Comparison of ENCODE assay signal across 2 cellular contexts in the genomic region with DNA sequence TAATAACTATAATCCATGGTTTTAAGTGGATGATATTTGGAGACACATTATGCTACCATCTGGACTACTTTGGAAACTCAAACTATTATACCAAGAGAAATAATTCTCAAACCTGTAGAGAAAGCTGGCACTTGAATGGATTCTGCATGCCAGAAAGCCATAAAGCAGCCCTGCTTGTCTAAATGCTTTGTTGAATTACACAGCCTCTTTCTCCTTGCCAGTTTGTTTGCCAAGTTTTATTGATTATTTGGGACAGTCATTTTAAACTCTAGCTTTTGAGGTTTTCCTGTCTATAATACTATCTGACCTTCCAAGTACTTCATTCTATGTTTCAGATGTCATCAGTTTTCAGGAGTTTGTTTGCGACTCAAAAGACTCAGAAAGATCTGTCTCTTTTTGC.
TF ChIP-seq lines count a peak whose summit lies in the region.

No MANE protein-coding gene starts in this region.

TF ChIP-seq in GM23338, 12 proteins besides CTCF, POLR2A, EP300 and RAD21 (continues in another document):
- TF ChIP-seq, protein P1, sequence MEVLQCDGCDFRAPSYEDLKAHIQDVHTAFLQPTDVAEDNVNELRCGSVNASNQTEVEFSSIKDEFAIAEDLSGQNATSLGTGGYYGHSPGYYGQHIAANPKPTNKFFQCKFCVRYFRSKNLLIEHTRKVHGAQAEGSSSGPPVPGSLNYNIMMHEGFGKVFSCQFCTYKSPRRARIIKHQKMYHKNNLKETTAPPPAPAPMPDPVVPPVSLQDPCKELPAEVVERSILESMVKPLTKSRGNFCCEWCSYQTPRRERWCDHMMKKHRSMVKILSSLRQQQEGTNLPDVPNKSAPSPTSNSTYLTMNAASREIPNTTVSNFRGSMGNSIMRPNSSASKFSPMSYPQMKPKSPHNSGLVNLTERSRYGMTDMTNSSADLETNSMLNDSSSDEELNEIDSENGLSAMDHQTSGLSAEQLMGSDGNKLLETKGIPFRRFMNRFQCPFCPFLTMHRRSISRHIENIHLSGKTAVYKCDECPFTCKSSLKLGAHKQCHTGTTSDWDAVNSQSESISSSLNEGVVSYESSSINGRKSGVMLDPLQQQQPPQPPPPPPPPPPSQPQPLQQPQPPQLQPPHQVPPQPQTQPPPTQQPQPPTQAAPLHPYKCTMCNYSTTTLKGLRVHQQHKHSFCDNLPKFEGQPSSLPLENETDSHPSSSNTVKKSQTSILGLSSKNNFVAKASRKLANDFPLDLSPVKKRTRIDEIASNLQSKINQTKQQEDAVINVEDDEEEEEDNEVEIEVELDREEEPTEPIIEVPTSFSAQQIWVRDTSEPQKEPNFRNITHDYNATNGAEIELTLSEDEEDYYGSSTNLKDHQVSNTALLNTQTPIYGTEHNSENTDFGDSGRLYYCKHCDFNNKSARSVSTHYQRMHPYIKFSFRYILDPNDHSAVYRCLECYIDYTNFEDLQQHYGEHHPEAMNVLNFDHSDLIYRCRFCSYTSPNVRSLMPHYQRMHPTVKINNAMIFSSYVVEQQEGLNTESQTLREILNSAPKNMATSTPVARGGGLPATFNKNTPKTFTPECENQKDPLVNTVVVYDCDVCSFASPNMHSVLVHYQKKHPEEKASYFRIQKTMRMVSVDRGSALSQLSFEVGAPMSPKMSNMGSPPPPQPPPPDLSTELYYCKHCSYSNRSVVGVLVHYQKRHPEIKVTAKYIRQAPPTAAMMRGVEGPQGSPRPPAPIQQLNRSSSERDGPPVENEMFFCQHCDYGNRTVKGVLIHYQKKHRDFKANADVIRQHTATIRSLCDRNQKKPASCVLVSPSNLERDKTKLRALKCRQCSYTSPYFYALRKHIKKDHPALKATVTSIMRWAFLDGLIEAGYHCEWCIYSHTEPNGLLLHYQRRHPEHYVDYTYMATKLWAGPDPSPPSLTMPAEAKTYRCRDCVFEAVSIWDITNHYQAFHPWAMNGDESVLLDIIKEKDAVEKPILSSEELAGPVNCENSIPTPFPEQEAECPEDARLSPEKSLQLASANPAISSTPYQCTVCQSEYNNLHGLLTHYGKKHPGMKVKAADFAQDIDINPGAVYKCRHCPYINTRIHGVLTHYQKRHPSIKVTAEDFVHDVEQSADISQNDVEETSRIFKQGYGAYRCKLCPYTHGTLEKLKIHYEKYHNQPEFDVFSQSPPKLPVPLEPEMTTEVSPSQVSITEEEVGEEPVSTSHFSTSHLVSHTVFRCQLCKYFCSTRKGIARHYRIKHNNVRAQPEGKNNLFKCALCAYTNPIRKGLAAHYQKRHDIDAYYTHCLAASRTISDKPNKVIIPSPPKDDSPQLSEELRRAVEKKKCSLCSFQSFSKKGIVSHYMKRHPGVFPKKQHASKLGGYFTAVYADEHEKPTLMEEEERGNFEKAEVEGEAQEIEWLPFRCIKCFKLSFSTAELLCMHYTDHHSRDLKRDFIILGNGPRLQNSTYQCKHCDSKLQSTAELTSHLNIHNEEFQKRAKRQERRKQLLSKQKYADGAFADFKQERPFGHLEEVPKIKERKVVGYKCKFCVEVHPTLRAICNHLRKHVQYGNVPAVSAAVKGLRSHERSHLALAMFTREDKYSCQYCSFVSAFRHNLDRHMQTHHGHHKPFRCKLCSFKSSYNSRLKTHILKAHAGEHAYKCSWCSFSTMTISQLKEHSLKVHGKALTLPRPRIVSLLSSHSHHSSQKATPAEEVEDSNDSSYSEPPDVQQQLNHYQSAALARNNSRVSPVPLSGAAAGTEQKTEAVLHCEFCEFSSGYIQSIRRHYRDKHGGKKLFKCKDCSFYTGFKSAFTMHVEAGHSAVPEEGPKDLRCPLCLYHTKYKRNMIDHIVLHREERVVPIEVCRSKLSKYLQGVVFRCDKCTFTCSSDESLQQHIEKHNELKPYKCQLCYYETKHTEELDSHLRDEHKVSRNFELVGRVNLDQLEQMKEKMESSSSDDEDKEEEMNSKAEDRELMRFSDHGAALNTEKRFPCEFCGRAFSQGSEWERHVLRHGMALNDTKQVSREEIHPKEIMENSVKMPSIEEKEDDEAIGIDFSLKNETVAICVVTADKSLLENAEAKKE (CRISPR knock-in tag; IDR thresholded peaks at IDR 0.05) = no peak
- TF ChIP-seq NANOG (IDR thresholded peaks at IDR 0.05; ENCODE audit: borderline replicate concordance) (no peak), STAT1 (IDR thresholded peaks at IDR 0.05; ENCODE audit: unreplicated experiment) (no peak), EZH2phosphoT487 (IDR thresholded peaks at IDR 0.05; ENCODE audit: unreplicated experiment) (no peak), REST (IDR thresholded peaks at IDR 0.05; ENCODE audit: unreplicated experiment) (no peak), JUNB (IDR thresholded peaks at IDR 0.05; ENCODE audit: unreplicated experiment) (no peak), EZH2 (IDR thresholded peaks at IDR 0.05; ENCODE audit: low read depth, unreplicated experiment) (no peak), POLR2AphosphoS5 (IDR thresholded peaks at IDR 0.05; ENCODE audit: low read depth) (no peak), ZNF331 (CRISPR knock-in tag; IDR thresholded peaks at IDR 0.05; ENCODE audit: low read depth) (no peak)
- TF ChIP-seq, protein P2, sequence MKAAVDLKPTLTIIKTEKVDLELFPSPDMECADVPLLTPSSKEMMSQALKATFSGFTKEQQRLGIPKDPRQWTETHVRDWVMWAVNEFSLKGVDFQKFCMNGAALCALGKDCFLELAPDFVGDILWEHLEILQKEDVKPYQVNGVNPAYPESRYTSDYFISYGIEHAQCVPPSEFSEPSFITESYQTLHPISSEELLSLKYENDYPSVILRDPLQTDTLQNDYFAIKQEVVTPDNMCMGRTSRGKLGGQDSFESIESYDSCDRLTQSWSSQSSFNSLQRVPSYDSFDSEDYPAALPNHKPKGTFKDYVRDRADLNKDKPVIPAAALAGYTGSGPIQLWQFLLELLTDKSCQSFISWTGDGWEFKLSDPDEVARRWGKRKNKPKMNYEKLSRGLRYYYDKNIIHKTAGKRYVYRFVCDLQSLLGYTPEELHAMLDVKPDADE (IDR thresholded peaks at IDR 0.05) = no peak

TF ChIP-seq in K562, 482 proteins besides CTCF, POLR2A, EP300 and RAD21:
- TF ChIP-seq, protein P3, sequence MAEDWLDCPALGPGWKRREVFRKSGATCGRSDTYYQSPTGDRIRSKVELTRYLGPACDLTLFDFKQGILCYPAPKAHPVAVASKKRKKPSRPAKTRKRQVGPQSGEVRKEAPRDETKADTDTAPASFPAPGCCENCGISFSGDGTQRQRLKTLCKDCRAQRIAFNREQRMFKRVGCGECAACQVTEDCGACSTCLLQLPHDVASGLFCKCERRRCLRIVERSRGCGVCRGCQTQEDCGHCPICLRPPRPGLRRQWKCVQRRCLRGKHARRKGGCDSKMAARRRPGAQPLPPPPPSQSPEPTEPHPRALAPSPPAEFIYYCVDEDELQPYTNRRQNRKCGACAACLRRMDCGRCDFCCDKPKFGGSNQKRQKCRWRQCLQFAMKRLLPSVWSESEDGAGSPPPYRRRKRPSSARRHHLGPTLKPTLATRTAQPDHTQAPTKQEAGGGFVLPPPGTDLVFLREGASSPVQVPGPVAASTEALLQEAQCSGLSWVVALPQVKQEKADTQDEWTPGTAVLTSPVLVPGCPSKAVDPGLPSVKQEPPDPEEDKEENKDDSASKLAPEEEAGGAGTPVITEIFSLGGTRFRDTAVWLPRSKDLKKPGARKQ (CRISPR knock-in tag; IDR thresholded peaks at IDR 0.05) = no peak
- TF ChIP-seq, protein P2 (conservative IDR thresholded peaks at IDR 0.05; ENCODE audit: control insufficient read depth, low read depth, low read length) = no peak
- TF ChIP-seq, protein P4, sequence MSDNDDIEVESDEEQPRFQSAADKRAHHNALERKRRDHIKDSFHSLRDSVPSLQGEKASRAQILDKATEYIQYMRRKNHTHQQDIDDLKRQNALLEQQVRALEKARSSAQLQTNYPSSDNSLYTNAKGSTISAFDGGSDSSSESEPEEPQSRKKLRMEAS (CRISPR knock-in tag; IDR thresholded peaks at IDR 0.05) = no peak
- TF ChIP-seq BCOR (IDR thresholded peaks at IDR 0.05) (no peak), HMG20B (CRISPR knock-in tag; IDR thresholded peaks at IDR 0.05) (no peak), ZNF318 (IDR thresholded peaks at IDR 0.05; ENCODE audit: borderline replicate concordance in 1 of 2, low read depth in 1 of 2) (no peak), CBX2 (IDR thresholded peaks at IDR 0.05; ENCODE audit: insufficient read depth, low read length, poor library complexity, severe bottlenecking) (no peak), ZNF444 (CRISPR knock-in tag; IDR thresholded peaks at IDR 0.05) (no peak), HMG20A (CRISPR knock-in tag; conservative IDR thresholded peaks at IDR 0.05) (no peak), RBFOX2 (IDR thresholded peaks at IDR 0.05; ENCODE audit: low read depth, low read length) (no peak), USF1 (CRISPR knock-in tag; IDR thresholded peaks at IDR 0.05) (no peak), HDGF (IDR thresholded peaks at IDR 0.05) (no peak)
